Comparison of ENCODE assay signal across 19 cellular contexts in genomic region chr11:47451990-47452389, GRCh38. TPM values are rescaled to one million over a fixed set of nuclear protein-coding genes. Genes with fewer than 3 reads are reported as not detected.
A peak's percentile ranks its signal among the peaks of the same experiment; 100 is the strongest.
DNase-seq lines count a peak whose midpoint lies in the region; ATAC-seq and TF ChIP-seq lines count a peak whose summit lies in the region.
"Had no signal": no experiment of that assay in that cellular context is flagged by ENCODE, and none has a peak within 500 bp of the region (broad histone marks: within the 10 kb centered on the region; RNA-seq: fewer than 3 reads in every experiment).

No MANE protein-coding gene starts in this region.

- H3K4me1 ChIP-seq in mammary epithelial cell (ENCODE audit: insufficient read depth, low read length) (no peaks in the 10 kb centered on the region), breast epithelium (no peaks in the 10 kb centered on the region)

- intact Hi-C loops in mammary epithelial cell (cut with micrococcal nuclease) (loop anchor here (5.0 to 10.0 kb wide), 2 partner anchors 195 to 277 kb away; partner anchors contain the start of genes ARFGAP2 and NR1H3), breast epithelium (cut with DNase I; ENCODE audit: low total_unique reads) (no loop called here), head of caudate nucleus (cut with DNase I) (no loop called here)

- BruUV-seq in mammary epithelial cell (replicated peaks; lab: Mats Ljungman, UMichigan) = no TSS peak

- no peak for ATAC-seq in WTC11
- no peak for ATAC-seq in HG02610 (IDR thresholded peaks at IDR 0.05; ENCODE audit: unreplicated experiment)
- ATAC-seq: CD8-positive, alpha-beta T cell had no signal

- dilution Hi-C loops in mammary epithelial cell (cut with HindIII; ENCODE audit: low sequenced_read_pairs) = no loop called here

- no peak overlapping the region for H3K27ac Mint-ChIP-seq in WTC11
- H3K27ac Mint-ChIP-seq: CD14-positive monocyte; CD8-positive, alpha-beta T cell had no signal

- no peak overlapping the region for H3K4me3 Mint-ChIP-seq in WTC11
- H3K4me3 Mint-ChIP-seq: CD14-positive monocyte; CD8-positive, alpha-beta T cell; H9 had no signal

- POLR2A ChIA-PET in WTC11 (lab: Charles Lee) = no interaction called here

- H3K36me3 ChIP-seq in mammary epithelial cell (ENCODE audit: insufficient read depth, low read length) (no peaks in the 10 kb centered on the region), breast epithelium (no peaks in the 10 kb centered on the region)
- H3K36me3 ChIP-seq: BLaER1 had no signal

- no peak overlapping the region for H3K4me3 ChIP-seq in mammary epithelial cell (replicated peaks in 1 of 3; ENCODE audit: insufficient read depth in 1 of 3, low read depth in 2 of 3, low read length in 3 of 3)
- no peak overlapping the region for H3K4me3 ChIP-seq in breast epithelium
- no peak overlapping the region for H3K4me3 ChIP-seq in epithelial cell of esophagus (ENCODE audit: low read length)
- H3K4me3 ChIP-seq: BLaER1 had no signal

- no peaks in the 10 kb centered on the region for H3K36me3 Mint-ChIP-seq in WTC11
- H3K36me3 Mint-ChIP-seq: CD8-positive, alpha-beta T cell had no signal

- no peaks in the 10 kb centered on the region for H3K9me3 ChIP-seq in mammary epithelial cell (replicated peaks; ENCODE audit: insufficient read depth, low read length)
- H3K9me3 ChIP-seq in breast epithelium = no peaks in the 10 kb centered on the region
- H3K9me3 ChIP-seq: BLaER1 had no signal

- H3K9ac ChIP-seq in mammary epithelial cell (ENCODE audit: insufficient read depth, low read length) = no peak overlapping the region
- H3K9ac ChIP-seq: BLaER1 had no signal

- H3K79me2 ChIP-seq in mammary epithelial cell (ENCODE audit: insufficient read depth, low read length) = no peaks in the 10 kb centered on the region

- in situ Hi-C loops in mammary epithelial cell (cut with MboI; ENCODE audit: low sequenced_read_pairs in 2 of 2) = no loop called here

- no peaks in the 10 kb centered on the region for H3K27me3 ChIP-seq in mammary epithelial cell (ENCODE audit: insufficient read depth, low read length)
- no peaks in the 10 kb centered on the region for H3K27me3 ChIP-seq in breast epithelium
- H3K27me3 ChIP-seq: BLaER1 had no signal

- TF ChIP-seq POLR2A in breast epithelium (IDR thresholded peaks at IDR 0.05) = no peak

- H4K20me1 ChIP-seq in mammary epithelial cell (ENCODE audit: insufficient read depth, low read length) = no peaks in the 10 kb centered on the region
- H4K20me1 ChIP-seq: BLaER1 had no signal

- peak; percentile 26 for DNase-seq in mammary epithelial cell
- DNase-seq in breast epithelium (ENCODE audit: low spot score in 2 of 2) = no peak
- DNase-seq in WTC11 (ENCODE audit: low spot score) = no peak
- peak; percentile 68 for DNase-seq in epithelial cell of esophagus (ENCODE audit: low read depth)
- no peak for DNase-seq in head of caudate nucleus
- DNase-seq in CD1c-positive myeloid dendritic cell (ENCODE audit: extremely low spot score) = no peak
- DNase-seq: Calu3; CD8-positive, alpha-beta T cell; DMS79 treated with DMSO at 0.1 percent for 48 hours; GF-D8; GOT3; H9; KBM-7 had no signal

- H3K4me2 ChIP-seq in mammary epithelial cell (ENCODE audit: insufficient read depth, low read depth, low read length) = no peak overlapping the region
- H3K4me2 ChIP-seq: BLaER1 had no signal

- H3K27me3 Mint-ChIP-seq in WTC11 (ENCODE audit: low read depth) = no peaks in the 10 kb centered on the region

- CTCF ChIA-PET in mammary epithelial cell (lab: Charles Lee; ENCODE audit: low non-redundant PET) (no interaction called here), WTC11 (lab: Charles Lee) (interaction anchor here (3.5 kb wide), 1 partner anchor 39 kb away, joined by 16 read pairs; no protein-coding TSS in a partner anchor)

- WGBS in mammary epithelial cell (ENCODE audit: low coverage, missing lambda C conversion rate) = 60% methylated on average over 3 of the region's 4 CpGs

- no peaks in the 10 kb centered on the region for H3K4me1 Mint-ChIP-seq in WTC11

- H3K27ac ChIP-seq in mammary epithelial cell (ENCODE audit: insufficient read depth, low read depth, low read length) (no peak overlapping the region), breast epithelium (no peak overlapping the region)
- H3K27ac ChIP-seq: 22Rv1, BLaER1 had no signal

- no peak for TF ChIP-seq CTCF in mammary epithelial cell (conservative IDR thresholded peaks at IDR 0.05 in 1 of 2, IDR thresholded peaks at IDR 0.05 in 1 of 2; ENCODE audit: extremely low read depth in 1 of 2, insufficient read depth in 1 of 2, low read depth in 1 of 2, low read length in 2 of 2)
- TF ChIP-seq CTCF in breast epithelium (IDR thresholded peaks at IDR 0.05) = no peak
- no peak for TF ChIP-seq CTCF in WTC11 (IDR thresholded peaks at IDR 0.05)
- no peak for TF ChIP-seq CTCF in epithelial cell of esophagus (IDR thresholded peaks at IDR 0.05; ENCODE audit: insufficient read depth, low read depth, low read length, missing control alignments)

- H3K9me3 Mint-ChIP-seq in WTC11 = no peaks in the 10 kb centered on the region
- H3K9me3 Mint-ChIP-seq: CD8-positive, alpha-beta T cell; H9 had no signal

- no peak overlapping the region for H2AFZ ChIP-seq in mammary epithelial cell (ENCODE audit: low read depth, low read length)

TF ChIP-seq in WTC11, 78 proteins besides CTCF, POLR2A, EP300 and RAD21:
- TF ChIP-seq FOXP1 (CRISPR knock-in tag; IDR thresholded peaks at IDR 0.05; ENCODE audit: borderline replicate concordance) (no peak), IRF2 (CRISPR knock-in tag; IDR thresholded peaks at IDR 0.05; ENCODE audit: borderline replicate concordance, low read depth) (no peak), GTF2I (CRISPR knock-in tag; conservative IDR thresholded peaks at IDR 0.05) (0 out of 2 replicates have a peak, but pooled peaks have one; percentile 48)
TF ChIP-seq in WTC11: peak in this region for 1.

RNA-seq across cellular contexts. Expression of gene RAPSN, which starts 3.1 kb away (rescaled TPM):
- total RNA-seq in mammary epithelial cell = under 1 TPM; 0.17 to 0.99 TPM
- 0.05 TPM for polyA plus RNA-seq in mammary epithelial cell
- not detected for polyA minus RNA-seq in mammary epithelial cell
- under 1 TPM in 1 of 3 donors, not detected in 2; 0.64 TPM for total RNA-seq in breast epithelium
- 0.32 to 0.66 TPM (median 0.34 TPM) in 3 replicates for total RNA-seq in WTC11 (2021)
- total RNA-seq: HT-29 had no signal
- polyA plus RNA-seq: AG04450, CD14-positive monocyte had no signal

RNA-seq across cellular contexts. Expression of gene PSMC3, which starts 25.8 kb away (rescaled TPM):
- total RNA-seq in mammary epithelial cell (100 to 1,000 TPM in 1 of 2 donors, 10 to 100 TPM in 1; 72.7 to 142 TPM), breast epithelium (100 to 1,000 TPM in 2 of 3 donors, 10 to 100 TPM in 1; 98.5 to 168 (median 144) TPM), WTC11 (2021) (141 to 162 TPM (median 143 TPM) in 3 replicates)
- polyA plus RNA-seq in mammary epithelial cell = 168 TPM
- 202 TPM for polyA minus RNA-seq in mammary epithelial cell

RNA-seq across cellular contexts. Expression of gene SLC39A13, which starts 43.6 kb away (rescaled TPM):
- total RNA-seq in mammary epithelial cell (10 to 100 TPM; 55.5 to 97.2 TPM), breast epithelium (10 to 100 TPM; 42.9 to 58.1 (median 52.8) TPM), WTC11 (2021) (32.8 to 38.2 TPM (median 35.1 TPM) in 3 replicates)
- polyA plus RNA-seq in mammary epithelial cell = 57.1 TPM
- 31.6 TPM for polyA minus RNA-seq in mammary epithelial cell

Comparison
In these comparisons a context has a peak if more than half of its experiments do, and no peak if none do; other contexts are left out.
1. DNase-seq: peak in mammary epithelial cell (single experiment) and epithelial cell of esophagus (single experiment); none in breast epithelium (0 of 2), WTC11 (single experiment), head of caudate nucleus (0 of 42) and CD1c-positive myeloid dendritic cell (single experiment).